In the genomic region with DNA sequence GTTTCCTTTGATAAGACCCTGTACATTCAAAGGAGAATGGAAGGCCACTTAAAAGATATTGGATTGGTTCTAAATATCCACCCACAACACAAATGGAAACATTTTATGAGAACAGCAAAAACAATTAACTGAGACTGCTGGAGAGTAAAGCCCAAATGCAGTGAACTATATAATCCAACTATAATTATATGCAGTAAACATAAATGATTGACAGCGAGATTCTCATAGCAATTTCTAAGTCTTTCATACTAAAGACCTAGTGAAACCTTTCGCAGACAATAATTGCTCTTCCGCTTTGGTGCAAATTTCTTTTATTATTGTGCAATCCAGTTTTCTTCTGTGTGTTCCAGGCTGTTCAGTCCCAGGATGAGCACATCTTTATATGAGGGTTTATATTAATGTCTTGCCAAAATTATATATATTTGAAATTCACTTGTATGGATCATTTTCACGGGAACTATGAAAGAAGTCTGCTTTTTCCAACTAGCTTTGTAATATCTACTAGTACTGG, we compare ENCODE assay signal across 21 cellular contexts.
"Had no signal": no experiment of that assay in that cellular context is flagged by ENCODE, and none has a peak within 500 bp of the region (broad histone marks: within the 10 kb centered on the region; RNA-seq: fewer than 3 reads in every experiment).

No MANE protein-coding gene starts in this region.

- DNase-seq: MV-4-11, NCI-H1048, NCI-H1105, NCI-H1436, NCI-H187, NCI-H2029, NCI-H2081 treated with DMSO at 0.1 percent for 48 hours, NCI-H2227 treated with DMSO at 0.1 percent for 48 hours, NCI-H510A, NCI-H524 treated with DMSO at 0.1 percent for 48 hours, NCI-H69, NCI-H774, PC-3, SHP77, SK-N-SH, SW 1271, T-cell had no signal

- H3K4me2 ChIP-seq: SK-N-SH had no signal

- H3K9ac ChIP-seq: SK-N-SH had no signal

- H3K27ac ChIP-seq: HL-60, RWPE1 had no signal

- ATAC-seq: Panc1, PC-3, T-cell had no signal

- H3K9me3 ChIP-seq: SK-N-SH had no signal

- FAIRE-seq: HTR-8/SVneo had no signal
